ENCODE assay signal across 15 cellular contexts in the genomic region with DNA sequence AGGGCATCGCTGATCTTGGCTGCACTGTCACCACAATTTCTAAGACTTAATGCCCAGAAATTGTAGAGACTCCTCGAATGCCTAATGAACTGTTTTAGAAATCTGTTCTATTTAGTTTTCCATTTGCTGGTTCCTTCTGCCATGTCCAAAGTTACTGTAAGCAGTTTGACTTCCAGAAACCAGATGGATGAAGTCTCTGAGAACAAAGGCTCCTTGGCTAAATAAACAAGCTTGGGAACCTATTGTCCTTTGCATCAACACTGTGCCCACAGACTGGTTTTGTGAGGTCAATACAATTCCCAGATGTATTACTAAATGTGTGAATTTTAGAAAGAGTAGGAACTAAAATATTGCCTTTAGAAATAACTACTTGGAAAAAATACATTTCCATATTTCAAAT.
"Had no signal": no experiment of that assay in that cellular context is flagged by ENCODE, and none has a peak within 500 bp of the region (broad histone marks: within the 10 kb centered on the region; RNA-seq: fewer than 3 reads in every experiment).

No MANE protein-coding gene starts in this region.

- DNase-seq: activated CD4-positive, alpha-beta T cell treated with anti-CD3 and anti-CD28 coated beads, Interleukin-2, amount 50 U/mL, for 48 hours; activated CD4-positive, CD25-positive, alpha-beta regulatory T cell treated with anti-CD3 and anti-CD28 coated beads, Interleukin-2, amount 50 U/mL, for 72 hours; activated naive CD4-positive, alpha-beta T cell treated with anti-CD3 and anti-CD28 coated beads, Interleukin-2, amount 10 ng/mL, durations not matched to agents 7 days and 5 days; effector memory CD4-positive, alpha-beta T cell; glutamatergic neuron; mesenchymal stem cell; occipital lobe; right cardiac atrium; T-helper 1 cell; T1000; trophoblast cell had no signal

- H3K27ac ChIP-seq: suprapubic skin had no signal

- ATAC-seq: natural killer cell treated with Interleukin-12 subunit alpha and Interleukin-12 subunit beta and Interleukin-15 and Interleukin-18, amount 100 ng/mL, for 72 hours; right cardiac atrium; SK-N-SH treated with all-trans-retinoic acid at 6 μM for 48 hours had no signal

- H3K4me3 ChIP-seq: smooth muscle cell, suprapubic skin had no signal

- H3K36me3 ChIP-seq: suprapubic skin had no signal

- H3K9me3 ChIP-seq: suprapubic skin had no signal
